28 cellular contexts compared by ENCODE assay signal in the genomic region with DNA sequence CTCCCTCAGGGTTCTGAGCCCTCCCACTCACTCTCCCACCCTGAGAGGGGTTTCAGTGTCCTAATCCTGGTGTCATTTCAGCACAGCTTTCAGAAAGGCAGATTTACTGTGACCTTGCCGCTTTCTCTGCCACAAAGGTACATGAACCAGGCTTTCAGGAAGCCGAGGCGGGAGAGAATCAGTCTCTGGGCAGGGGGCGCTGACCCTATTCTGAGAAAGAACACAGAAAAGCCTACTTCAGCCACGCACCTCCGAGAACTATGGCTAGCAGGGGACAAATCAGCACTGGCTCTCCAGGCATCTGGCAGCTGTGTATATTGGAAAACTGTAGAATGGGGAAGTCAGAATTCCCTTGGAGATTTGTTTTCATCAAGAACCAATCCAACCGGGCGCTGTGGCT. TPM values are rescaled to one million over a fixed set of nuclear protein-coding genes. Genes with fewer than 3 reads are reported as not detected.
"Had no signal": no experiment of that assay in that cellular context is flagged by ENCODE, and none has a peak within 500 bp of the region (broad histone marks: within the 10 kb centered on the region; RNA-seq: fewer than 3 reads in every experiment).

No MANE protein-coding gene starts in this region.

- H3K36me3 ChIP-seq: colonic mucosa, sigmoid colon, thoracic aorta, uterus had no signal

- H3K27ac ChIP-seq: colonic mucosa, heart left ventricle, left lung, lower lobe of right lung, neutrophil, sigmoid colon, thoracic aorta, uterus had no signal

- H3K27me3 ChIP-seq: colonic mucosa, left lung, neutrophil, sigmoid colon, uterus had no signal

- H3K4me3 ChIP-seq: colonic mucosa, heart left ventricle, left lung, lower lobe of right lung, sigmoid colon, thoracic aorta, uterus had no signal

- H3K9me3 Mint-ChIP-seq: activated naive CD4-positive, alpha-beta T cell treated with anti-CD3 and anti-CD28 coated beads, Interleukin-2, amount 50 U/mL, for 72 hours; activated T-cell treated with anti-CD3 and anti-CD28 coated beads, Interleukin-2, amount 50 U/mL, for 72 hours; natural killer cell; stimulated activated effector memory CD8-positive, alpha-beta T cell treated with anti-CD3 and anti-CD28 coated beads, Interleukin-12 subunit alpha, Interleukin-12 subunit beta, amount 100 ng/mL, for 72 hours; stimulated activated naive CD8-positive, alpha-beta T cell treated with anti-CD3 and anti-CD28 coated beads, Interleukin-15, Interleukin-2, amounts not matched to agents 100 ng/mL and 50 ng/mL, for 24 hours had no signal

- H3K9me3 ChIP-seq: colonic mucosa, heart left ventricle, left lung, lower lobe of right lung, neutrophil, sigmoid colon, thoracic aorta, uterus had no signal

- FAIRE-seq: endothelial cell of umbilical vein, small intestine had no signal

- H3K4me3 Mint-ChIP-seq: activated T-cell treated with anti-CD3 and anti-CD28 coated beads, Interleukin-2, amount 50 U/mL, for 72 hours; natural killer cell; stimulated activated effector memory CD8-positive, alpha-beta T cell treated with anti-CD3 and anti-CD28 coated beads, Interleukin-12 subunit alpha, Interleukin-12 subunit beta, amount 100 ng/mL, for 72 hours; stimulated activated naive CD8-positive, alpha-beta T cell treated with anti-CD3 and anti-CD28 coated beads, Interleukin-15, Interleukin-2, amounts not matched to agents 100 ng/mL and 50 ng/mL, for 24 hours had no signal

- ATAC-seq: activated naive CD4-positive, alpha-beta T cell treated with anti-CD3 and anti-CD28 coated beads, Interleukin-2, amount 50 U/mL, for 72 hours; activated T-cell treated with anti-CD3 and anti-CD28 coated beads, Interleukin-2, amount 50 U/mL, for 72 hours; heart left ventricle; left lung; lower lobe of right lung; natural killer cell; stimulated activated effector memory CD8-positive, alpha-beta T cell treated with anti-CD3 and anti-CD28 coated beads, Interleukin-12 subunit alpha, Interleukin-12 subunit beta, amount 100 ng/mL, for 72 hours had no signal

- DNase-seq: activated CD4-positive, alpha-beta T cell treated with anti-CD3 and anti-CD28 coated beads for 4 hours; activated CD4-positive, alpha-beta T cell treated with anti-CD3 and anti-CD28 coated beads, Interleukin-2, amount 50 U/mL, for 4 hours; activated naive CD4-positive, alpha-beta T cell; activated T-cell treated with anti-CD3 and anti-CD28 coated beads for 4 hours; activated T-cell treated with anti-CD3 and anti-CD28 coated beads, Interleukin-2, amount 50 U/mL, for 72 hours; anterior cingulate cortex; colonic mucosa; effector memory CD4-positive, alpha-beta T cell; foreskin fibroblast; heart left ventricle; kidney glomerular epithelial cell; left lung; lower lobe of right lung; mesendoderm; natural killer cell; retina; sigmoid colon; stimulated activated CD4-positive, alpha-beta T cell treated with anti-CD3 and anti-CD28 coated beads, Interleukin-4, amount 100 ng/mL, for 24 hours; trophoblast cell; uterus had no signal

- H3K27ac Mint-ChIP-seq: activated naive CD4-positive, alpha-beta T cell treated with anti-CD3 and anti-CD28 coated beads, Interleukin-2, amount 50 U/mL, for 72 hours; activated T-cell treated with anti-CD3 and anti-CD28 coated beads, Interleukin-2, amount 50 U/mL, for 72 hours; natural killer cell; progenitor cell of endocrine pancreas; stimulated activated effector memory CD8-positive, alpha-beta T cell treated with anti-CD3 and anti-CD28 coated beads, Interleukin-12 subunit alpha, Interleukin-12 subunit beta, amount 100 ng/mL, for 72 hours; stimulated activated naive CD8-positive, alpha-beta T cell treated with anti-CD3 and anti-CD28 coated beads, Interleukin-15, Interleukin-2, amounts not matched to agents 100 ng/mL and 50 ng/mL, for 24 hours had no signal

- H3K27me3 Mint-ChIP-seq: progenitor cell of endocrine pancreas; stimulated activated naive CD8-positive, alpha-beta T cell treated with anti-CD3 and anti-CD28 coated beads, Interleukin-15, Interleukin-2, amounts not matched to agents 100 ng/mL and 50 ng/mL, for 24 hours had no signal

RNA-seq across cellular contexts. Expression of a gene that starts 57.7 kb away (rescaled TPM):
- total RNA-seq: natural killer cell had no signal
